Comparison of ENCODE assay signal across 8 cellular contexts in genomic region chr14:23478109-23478698, GRCh38. TPM values are rescaled to one million over a fixed set of nuclear protein-coding genes. Genes with fewer than 3 reads are reported as not detected.
DNase-seq lines count a peak whose midpoint lies in the region; ATAC-seq and TF ChIP-seq lines count a peak whose summit lies in the region.

No MANE protein-coding gene starts in this region.

- no peaks in the 10 kb centered on the region for H3K9me3 Mint-ChIP-seq in Calu3 (ENCODE audit: low read depth, unreplicated experiment)
- H3K9me3 Mint-ChIP-seq in activated T-cell treated with anti-CD3 and anti-CD28 coated beads, Interleukin-2, amount 50 U/mL, for 72 hours, result no peaks in the 10 kb centered on the region
- H3K9me3 Mint-ChIP-seq in progenitor cell of endocrine pancreas (ENCODE audit: low read depth), result no peaks in the 10 kb centered on the region

- H3K56ac ChIP-seq in IMR-90 (ENCODE audit: extremely low read depth, insufficient read depth, low read length), result no peak overlapping the region

- H3K4me1 Mint-ChIP-seq in Calu3 (ENCODE audit: low read depth, unreplicated experiment) (no peaks in the 10 kb centered on the region), progenitor cell of endocrine pancreas (ENCODE audit: low read depth) (peaks cover 5% of the 10 kb centered on the region)
- no peaks in the 10 kb centered on the region for H3K4me1 Mint-ChIP-seq in activated T-cell treated with anti-CD3 and anti-CD28 coated beads, Interleukin-2, amount 50 U/mL, for 72 hours (ENCODE audit: low read depth)

- H3K36me3 Mint-ChIP-seq in Calu3 (ENCODE audit: insufficient read depth, unreplicated experiment), result peaks cover 33% of the 10 kb centered on the region
- H3K36me3 Mint-ChIP-seq in activated T-cell treated with anti-CD3 and anti-CD28 coated beads, Interleukin-2, amount 50 U/mL, for 72 hours (ENCODE audit: insufficient read depth in 2 of 2), result peaks cover 11 to 33% of the 10 kb centered on the region in 2 donors
- peaks cover 18% of the 10 kb centered on the region for H3K36me3 Mint-ChIP-seq in progenitor cell of endocrine pancreas (ENCODE audit: insufficient read depth)

- no peak overlapping the region for H2AFZ ChIP-seq in IMR-90 (replicated peaks; ENCODE audit: low read length, poor library complexity)

- H3K27me3 Mint-ChIP-seq in Calu3 (ENCODE audit: unreplicated experiment), result no peaks in the 10 kb centered on the region
- no peaks in the 10 kb centered on the region for H3K27me3 Mint-ChIP-seq in activated T-cell treated with anti-CD3 and anti-CD28 coated beads, Interleukin-2, amount 50 U/mL, for 72 hours (ENCODE audit: low read depth)
- H3K27me3 Mint-ChIP-seq in progenitor cell of endocrine pancreas, result no peaks in the 10 kb centered on the region

- peak; percentile 80 for TF ChIP-seq RAD21 in IMR-90 (IDR thresholded peaks at IDR 0.05; ENCODE audit: low read length)

- no peak overlapping the region for H3K4me3 Mint-ChIP-seq in Calu3 (ENCODE audit: low read depth, unreplicated experiment)
- no peak overlapping the region for H3K4me3 Mint-ChIP-seq in activated T-cell treated with anti-CD3 and anti-CD28 coated beads, Interleukin-2, amount 50 U/mL, for 72 hours
- H3K4me3 Mint-ChIP-seq in progenitor cell of endocrine pancreas (ENCODE audit: low read depth), result no peak overlapping the region

- H3K9me3 ChIP-seq in IMR-90 (ENCODE audit: control insufficient read depth, insufficient read depth, low read length), result no peaks in the 10 kb centered on the region
- H3K9me3 ChIP-seq in vagina, result no peaks in the 10 kb centered on the region

- H4K91ac ChIP-seq in IMR-90 (ENCODE audit: insufficient read depth, low read depth, low read length), result no peak overlapping the region

- H2BK5ac ChIP-seq in IMR-90 (ENCODE audit: low read depth, low read length, poor library complexity, severe bottlenecking), result no peak overlapping the region

- no peak overlapping the region for H2BK15ac ChIP-seq in IMR-90 (ENCODE audit: low read depth, low read length)

- H3K27me3 ChIP-seq in IMR-90 (ENCODE audit: control insufficient read depth, insufficient read depth, low read length) (no peaks in the 10 kb centered on the region), vagina (no peaks in the 10 kb centered on the region)

- BruUV-seq in Calu3 (replicated peaks; lab: Mats Ljungman, UMichigan) (no TSS peak), IMR-90 (replicated peaks; lab: Mats Ljungman, UMichigan) (no TSS peak)

- H3K14ac ChIP-seq in IMR-90 (replicated peaks; ENCODE audit: low read depth, low read length), result no peak overlapping the region

- no peak overlapping the region for H2BK120ac ChIP-seq in IMR-90 (ENCODE audit: low read depth, low read length)

- 100% methylated on average over 1 of the region's 4 CpGs; no CpG with 5 or more reads in 1 of the 2 experiments for WGBS in IMR-90 (ENCODE audit: extremely low coverage in 2 of 2, insufficient read length in 1 of 2), 2 experiments

- no peak overlapping the region for H2AK5ac ChIP-seq in IMR-90 (ENCODE audit: low read depth, low read length)

- dilution Hi-C loops in IMR-90 (cut with HindIII; ENCODE audit: low sequenced_read_pairs, unreplicated experiment), result no loop called here

- CTCF ChIA-PET in Calu3 (lab: Charles Lee) (interaction anchor here (0.6 to 1.9 kb wide), 9 partner anchors 17 to 1526 kb away, joined by 3 to 22 read pairs (median 4); partner anchors contain the start of gene BCL2L2), IMR-90 (lab: Yijun Ruan, JAX) (interaction anchor here (0.5 to 3.5 kb wide), 11 partner anchors 13 to 628 kb away, joined by 3 to 30 read pairs (median 3); no protein-coding TSS in a partner anchor)

- POLR2A ChIA-PET in IMR-90 (lab: Charles Lee; ENCODE audit: unreplicated experiment), result interaction anchor here (1.0 to 1.4 kb wide), 2 partner anchors 79 to 85 kb away, joined by 3 to 4 read pairs; no protein-coding TSS in a partner anchor

- H3K27ac Mint-ChIP-seq in Calu3 (ENCODE audit: unreplicated experiment) (no peak overlapping the region), progenitor cell of endocrine pancreas (no peak overlapping the region)
- H3K27ac Mint-ChIP-seq in activated T-cell treated with anti-CD3 and anti-CD28 coated beads, Interleukin-2, amount 50 U/mL, for 72 hours, result peak overlapping the region; percentile 41

- no peak overlapping the region for H2AK9ac ChIP-seq in IMR-90 (replicated peaks; ENCODE audit: low read depth, low read length, poor library complexity)

- no peaks in the 10 kb centered on the region for H3K9me1 ChIP-seq in IMR-90 (ENCODE audit: insufficient read depth, low read length)

- H3K18ac ChIP-seq in IMR-90 (ENCODE audit: low read depth, low read length), result no peak overlapping the region

- DNase-seq in Calu3, result peak; percentile 76
- DNase-seq in IMR-90, result peak; percentile 74
- peak; percentile 75 for DNase-seq in RKO (ENCODE audit: low spot score)
- DNase-seq in activated T-cell treated with anti-CD3 and anti-CD28 coated beads, Interleukin-2, amount 50 U/mL, for 72 hours, result peak; percentile 56 to 57
- DNase-seq in foreskin fibroblast, result peak; percentile 44 to 83
- DNase-seq in progenitor cell of endocrine pancreas (ENCODE audit: low spot score, unreplicated experiment), result peak; percentile 27
- no peak for DNase-seq in vagina (ENCODE audit: extremely low spot score in 2 of 2)

- H3K9ac ChIP-seq in IMR-90 (ENCODE audit: low read depth, low read length), result no peak overlapping the region

- no peak overlapping the region for H3K4ac ChIP-seq in IMR-90 (ENCODE audit: low read depth, low read length)

- intact Hi-C loops in Calu3 (cut with micrococcal nuclease; ENCODE audit: unreplicated experiment), result loop anchor here (1.0 to 10.0 kb wide), 2 partner anchors 84 to 213 kb away; no protein-coding TSS in a partner anchor
- intact Hi-C loops in IMR-90 (cut with micrococcal nuclease), result loop anchor here (1.0 to 10.0 kb wide), 3 partner anchors 84 to 457 kb away; no protein-coding TSS in a partner anchor
- intact Hi-C loops in vagina (cut with DNase I), result loop anchor here (1.0 kb wide), 1 partner anchor 86 kb away; no protein-coding TSS in a partner anchor

- no peak overlapping the region for H3K27ac ChIP-seq in IMR-90 (ENCODE audit: insufficient read depth, low read length)
- H3K27ac ChIP-seq in vagina, result no peak overlapping the region

- TF ChIP-seq CTCF in Calu3 (IDR thresholded peaks at IDR 0.05; ENCODE audit: unreplicated experiment) (peak; percentile 40), IMR-90 (conservative IDR thresholded peaks at IDR 0.05; ENCODE audit: low read depth, low read length) (peak; percentile 84), foreskin fibroblast (IDR thresholded peaks at IDR 0.05; ENCODE audit: low read depth, low read length) (peak; percentile 51), progenitor cell of endocrine pancreas (IDR thresholded peaks at IDR 0.05; ENCODE audit: unreplicated experiment) (peak; percentile 82), vagina (IDR thresholded peaks at IDR 0.05) (peak; percentile 37 to 73 (median 59))

- H3K4me3 ChIP-seq in IMR-90 (ENCODE audit: insufficient read depth, low read depth, low read length) (no peak overlapping the region), foreskin fibroblast (ENCODE audit: low read depth in 1 of 2, low read length in 2 of 2) (no peak overlapping the region), vagina (no peak overlapping the region)

- in situ Hi-C loops in IMR-90 (cut with MboI; ENCODE audit: low sequenced_read_pairs), result loop anchor here (5.0 kb wide), 1 partner anchor 79 kb away; the partner anchor contains the start of gene THTPA

- H3K4me2 ChIP-seq in IMR-90 (ENCODE audit: low read depth, low read length), result no peak overlapping the region

- no peak overlapping the region for H3K23ac ChIP-seq in IMR-90 (ENCODE audit: low read depth, low read length)

- H2BK20ac ChIP-seq in IMR-90 (ENCODE audit: low read depth, low read length), result no peak overlapping the region

- no peak overlapping the region for H4K5ac ChIP-seq in IMR-90 (ENCODE audit: low read depth, low read length)

- TF ChIP-seq POLR2A in IMR-90 (IDR thresholded peaks at IDR 0.05; ENCODE audit: low read depth, low read length), result no peak
- no peak for TF ChIP-seq POLR2A in vagina (IDR thresholded peaks at IDR 0.05)

- H4K8ac ChIP-seq in IMR-90 (ENCODE audit: low read depth in 2 of 2, low read length in 2 of 2), result no peak overlapping the region

- peak; percentile 80 for ATAC-seq in IMR-90 (ENCODE audit: low read depth)
- ATAC-seq in activated T-cell treated with anti-CD3 and anti-CD28 coated beads, Interleukin-2, amount 50 U/mL, for 72 hours (replicated peaks in 1 of 2), result peak; percentile 28 to 46
- no peak for ATAC-seq in HG03135 (IDR thresholded peaks at IDR 0.05; ENCODE audit: unreplicated experiment)

- H3K79me1 ChIP-seq in IMR-90 (ENCODE audit: low read depth in 1 of 2, low read length in 2 of 2), result peaks cover 0 to 2% of the 10 kb centered on the region in 2 experiments; a peak in 1 of 4 replicates

- H4K20me1 ChIP-seq in IMR-90 (ENCODE audit: insufficient read depth, low read length), result peaks cover 4% of the 10 kb centered on the region; the same call in 1 of the 2 replicates

- H3K36me3 ChIP-seq in IMR-90 (ENCODE audit: control insufficient read depth, insufficient read depth, low read length), result peaks cover 24% of the 10 kb centered on the region
- H3K36me3 ChIP-seq in vagina, result peaks cover 0 to 43% of the 10 kb centered on the region in 2 donors

- H3K4me1 ChIP-seq in IMR-90 (ENCODE audit: control insufficient read depth, insufficient read depth, low read length), result no peaks in the 10 kb centered on the region
- H3K4me1 ChIP-seq in vagina, result no peaks in the 10 kb centered on the region

TF ChIP-seq in IMR-90, 13 proteins besides CTCF, POLR2A, EP300 and RAD21 (continues in another document):
- TF ChIP-seq BHLHE40 (IDR thresholded peaks at IDR 0.05; ENCODE audit: low read depth, low read length), result no peak

RNA-seq across cellular contexts. Expression of gene NGDN, which starts 8.7 kb away (rescaled TPM):
- total RNA-seq in Calu3 (2022), result 42.2 and 52.0 TPM in 2 replicates
- 49.8 and 50.0 TPM in 2 replicates for total RNA-seq in IMR-90 (2012; rRNA removed)
- 43.6 and 48.1 TPM in 2 replicates for polyA plus RNA-seq in IMR-90 (2012; rRNA removed)
- polyA plus RNA-seq in IMR-90 (2012; cell fraction: cytosol; rRNA removed), result 11.3 and 34.3 TPM in 2 replicates
- polyA plus RNA-seq in IMR-90 (2012; cell fraction: nucleus; rRNA removed; ENCODE audit: low replicate concordance), result 12.9 and 84.6 TPM in 2 replicates
- total RNA-seq in activated T-cell treated with anti-CD3 and anti-CD28 coated beads, Interleukin-2, amount 50 U/mL, for 72 hours, result 10 to 100 TPM; 71.0 to 77.6 TPM
- total RNA-seq in progenitor cell of endocrine pancreas, result 45.6 and 48.6 TPM in 2 replicates
- 47.1 TPM for total RNA-seq in vagina

RNA-seq across cellular contexts. Expression of gene MYH7, which starts 42.7 kb away (rescaled TPM):
- total RNA-seq in Calu3 (2022) (not detected in 2 replicates), IMR-90 (2012; rRNA removed) (not detected in 2 replicates), progenitor cell of endocrine pancreas (not detected in 2 replicates), vagina (not detected)
- not detected in 2 replicates for polyA plus RNA-seq in IMR-90 (2012; rRNA removed)
- not detected in 2 replicates for polyA plus RNA-seq in IMR-90 (2012; cell fraction: cytosol; rRNA removed)
- not detected in 2 replicates for polyA plus RNA-seq in IMR-90 (2012; cell fraction: nucleus; rRNA removed; ENCODE audit: low replicate concordance)
- under 1 TPM; 0.05 to 0.56 TPM for total RNA-seq in activated T-cell treated with anti-CD3 and anti-CD28 coated beads, Interleukin-2, amount 50 U/mL, for 72 hours

Comparison
In these comparisons a context has a peak if more than half of its experiments do, and no peak if none do; other contexts are left out.
1. DNase-seq: peak in Calu3 (single experiment), IMR-90 (single experiment), RKO (single experiment), activated T-cell treated with anti-CD3 and anti-CD28 coated beads, Interleukin-2, amount 50 U/mL, for 72 hours (2 of 2), foreskin fibroblast (2 of 2) and progenitor cell of endocrine pancreas (single experiment); none in vagina (0 of 2).
2. Peak in every context shown above with its lines, with median percentiles within 50 percentile points of each other: CTCF ChIP-seq.